13 cellular contexts compared by ENCODE assay signal in the genomic region with DNA sequence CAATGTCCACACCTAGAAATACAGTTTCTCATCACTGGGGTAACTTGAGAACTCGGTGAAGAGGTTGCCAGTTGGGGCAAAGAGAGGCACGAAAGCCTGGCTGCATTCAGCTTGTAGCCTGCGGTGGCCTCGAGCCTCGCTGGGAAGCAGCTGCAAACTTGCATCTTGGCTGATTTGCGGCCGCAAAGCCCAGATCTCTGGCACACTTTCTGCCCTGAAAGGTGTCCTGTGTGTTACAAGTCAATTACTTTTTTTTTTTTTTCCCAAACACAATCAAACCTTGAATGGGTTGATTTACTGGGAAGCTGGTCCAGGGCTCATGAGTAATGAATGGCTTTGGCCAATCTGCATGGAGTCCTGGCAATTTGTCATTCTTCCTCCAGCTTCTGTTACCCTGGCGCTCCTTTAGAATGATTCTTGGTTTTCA. TPM values are rescaled to one million over a fixed set of nuclear protein-coding genes. Genes with fewer than 3 reads are reported as not detected.
A peak's percentile ranks its signal among the peaks of the same experiment; 100 is the strongest.
DNase-seq lines count a peak whose midpoint lies in the region; ATAC-seq and TF ChIP-seq lines count a peak whose summit lies in the region.
"Had no signal": no experiment of that assay in that cellular context is flagged by ENCODE, and none has a peak within 500 bp of the region (broad histone marks: within the 10 kb centered on the region; RNA-seq: fewer than 3 reads in every experiment).

No MANE protein-coding gene starts in this region.

- H3K4me2 ChIP-seq in BLaER1 (peak overlapping the region; percentile 97), MM.1S (ENCODE audit: low read depth, low read length) (no peak overlapping the region)
- H3K4me2 ChIP-seq: PC-9 had no signal

- H3K27ac Mint-ChIP-seq in memory B cell, result no peak overlapping the region
- H3K27ac Mint-ChIP-seq: mesothelial cell of epicardium had no signal

- H3K9me3 ChIP-seq in BLaER1 (no peaks in the 10 kb centered on the region), breast epithelium (no peaks in the 10 kb centered on the region), BE2C (no peaks in the 10 kb centered on the region), MM.1S (replicated peaks; ENCODE audit: insufficient read depth, low read length) (no peaks in the 10 kb centered on the region)

- H3K9me2 ChIP-seq in MM.1S (replicated peaks; ENCODE audit: insufficient read depth, low read length), result no peaks in the 10 kb centered on the region

- no peak overlapping the region for H2AFZ ChIP-seq in MM.1S (ENCODE audit: low read length)
- H2AFZ ChIP-seq: PC-9 had no signal

- peaks cover 41% of the 10 kb centered on the region for H3K4me1 Mint-ChIP-seq in memory B cell

- DNase-seq in NAMALWA (ENCODE audit: low spot score) (peak; percentile 68), breast epithelium (ENCODE audit: low spot score in 2 of 2) (no peak), memory B cell (ENCODE audit: low spot score in 2 of 2) (no peak), BE2C (no peak), activated gamma-delta T cell (lab: John Stamatoyannopoulos, UW) (no peak), middle frontal gyrus (ENCODE audit: extremely low spot score, low spot score) (no peak), MM.1S (no peak)
- DNase-seq: brain microvascular endothelial cell; EL; PC-9; stimulated activated CD4-positive, alpha-beta T cell treated with anti-CD3 and anti-CD28 coated beads, Interleukin-2, amount 100 ng/mL, for 24 hours had no signal

- intact Hi-C loops in breast epithelium (cut with DNase I; ENCODE audit: low total_unique reads), result no loop called here

- no peaks in the 10 kb centered on the region for H3F3A ChIP-seq in MM.1S (ENCODE audit: insufficient read depth, low read length)

- no peaks in the 10 kb centered on the region for H3K9me3 Mint-ChIP-seq in memory B cell
- H3K9me3 Mint-ChIP-seq: mesothelial cell of epicardium had no signal

- peak overlapping the region; percentile 63 for H3K4me3 Mint-ChIP-seq in memory B cell
- H3K4me3 Mint-ChIP-seq: mesothelial cell of epicardium had no signal

- H3K9ac ChIP-seq in BLaER1 (peak overlapping the region; percentile 53), MM.1S (ENCODE audit: low read length) (no peak overlapping the region)

- H4K20me1 ChIP-seq in BLaER1 (peaks cover 100% of the 10 kb centered on the region), MM.1S (ENCODE audit: insufficient read depth, low read length) (no peaks in the 10 kb centered on the region)

- H3K27me3 ChIP-seq in BLaER1 (no peaks in the 10 kb centered on the region), breast epithelium (no peaks in the 10 kb centered on the region), BE2C (no peaks in the 10 kb centered on the region), MM.1S (replicated peaks; ENCODE audit: insufficient read depth, low read length) (no peaks in the 10 kb centered on the region; the same call in 1 of the 2 replicates)
- H3K27me3 ChIP-seq: brain microvascular endothelial cell had no signal

- no peaks in the 10 kb centered on the region for H3K79me2 ChIP-seq in MM.1S (ENCODE audit: low read length)

- H3K4me3 ChIP-seq in BLaER1 (peak overlapping the region; percentile 37; the same call in 1 of the 2 replicates), breast epithelium (no peak overlapping the region), BE2C (ENCODE audit: low read depth, low read length) (no peak overlapping the region), MM.1S (ENCODE audit: low read length) (no peak overlapping the region)
- H3K4me3 ChIP-seq: PC-9 had no signal

- TF ChIP-seq CTCF in breast epithelium (IDR thresholded peaks at IDR 0.05) (no peak), BE2C (IDR thresholded peaks at IDR 0.05; ENCODE audit: low read depth, low read length) (no peak), MM.1S (IDR thresholded peaks at IDR 0.05; ENCODE audit: low read length) (no peak)

- H3K27ac ChIP-seq in BLaER1 (peak overlapping the region; percentile 75), breast epithelium (peak overlapping the region; percentile 64 to 82), MM.1S (ENCODE audit: low read length) (no peak overlapping the region)
- H3K27ac ChIP-seq: brain microvascular endothelial cell, PC-9 had no signal

- H3K36me3 ChIP-seq in BLaER1 (peaks cover 23% of the 10 kb centered on the region), breast epithelium (no peaks in the 10 kb centered on the region), BE2C (peaks cover 6% of the 10 kb centered on the region), MM.1S (replicated peaks; ENCODE audit: insufficient read depth, low read length) (no peaks in the 10 kb centered on the region)
- H3K36me3 ChIP-seq: brain microvascular endothelial cell had no signal

- H3K27me3 Mint-ChIP-seq in memory B cell, result peaks cover 3% of the 10 kb centered on the region

- ATAC-seq in memory B cell (ENCODE audit: low read depth), result no peak

- H3K4me1 ChIP-seq in BLaER1, result peaks cover 83% of the 10 kb centered on the region
- H3K4me1 ChIP-seq in breast epithelium, result peaks cover 3 to 16% of the 10 kb centered on the region in 2 donors
- H3K4me1 ChIP-seq in BE2C, result peaks cover 2% of the 10 kb centered on the region; the same call in 1 of the 2 replicates
- no peaks in the 10 kb centered on the region for H3K4me1 ChIP-seq in MM.1S (ENCODE audit: low read length)

- TF ChIP-seq POLR2A in breast epithelium (IDR thresholded peaks at IDR 0.05), result no peak

- H3K36me3 Mint-ChIP-seq in memory B cell, result no peaks in the 10 kb centered on the region
- H3K36me3 Mint-ChIP-seq: mesothelial cell of epicardium had no signal

RNA-seq across cellular contexts. Expression of gene BCL7A, which starts 6.5 kb away (rescaled TPM):
- 10 to 100 TPM in 1 of 3 donors, 1 to 10 TPM in 2; 6.2 to 13.5 (median 8.8) TPM for total RNA-seq in breast epithelium
- polyA plus RNA-seq in BE2C (2012; ENCODE audit: insufficient read depth, insufficient read length, low read depth), result 49.6 TPM

RNA-seq across cellular contexts. Expression of gene MLXIP, which starts 50.4 kb away (rescaled TPM):
- total RNA-seq in breast epithelium, result 10 to 100 TPM; 21.1 to 31.1 (median 28.2) TPM
- polyA plus RNA-seq in BE2C (2012; ENCODE audit: insufficient read depth, insufficient read length, low read depth), result 50.1 TPM
